18 cellular contexts compared by ENCODE assay signal in the genomic region with DNA sequence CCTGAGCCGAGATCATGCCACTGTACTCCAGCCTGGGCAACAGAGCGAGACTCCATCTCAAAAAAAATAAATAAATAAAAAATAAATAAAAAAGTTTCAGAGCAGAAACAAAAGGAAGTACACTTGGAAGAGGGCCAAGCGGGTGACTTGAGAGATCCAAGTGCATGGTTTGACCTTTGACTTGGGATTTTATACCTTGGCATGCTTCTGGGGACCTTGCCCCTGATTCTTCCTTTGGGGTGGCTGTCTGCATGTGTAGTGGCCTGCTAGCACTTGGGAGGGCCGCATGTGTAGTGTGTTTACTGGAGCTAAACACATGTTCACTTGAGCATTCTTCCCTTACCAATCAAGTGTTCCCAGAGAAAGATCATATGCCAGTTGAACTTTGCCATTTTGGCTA.
DNase-seq lines count a peak whose midpoint lies in the region; ATAC-seq, FAIRE-seq and TF ChIP-seq lines count a peak whose summit lies in the region.
"Had no signal": no experiment of that assay in that cellular context is flagged by ENCODE, and none has a peak within 500 bp of the region (broad histone marks: within the 10 kb centered on the region; RNA-seq: fewer than 3 reads in every experiment).

No MANE protein-coding gene starts in this region.

- intact Hi-C loops in K562 (cut with micrococcal nuclease) (no loop called here), mucosa of descending colon (cut with DNase I, micrococcal nuclease) (no loop called here), thyroid gland (cut with DNase I) (no loop called here), vagina (cut with DNase I) (no loop called here), Right ventricle myocardium inferior (cut with DNase I) (no loop called here)

- no peaks in the 10 kb centered on the region for H3K79me2 ChIP-seq in K562 (ENCODE audit: control insufficient read depth, insufficient read depth, low read length)

- no peak for FAIRE-seq in K562 (lab: Jason Lieb, UNC)
- FAIRE-seq: GM12891, GM18507 had no signal

- H3K27ac ChIP-seq in K562 (ENCODE audit: extremely low read depth, low read depth, low read length) (peak overlapping the region; percentile 27; the same call in 2 of the 3 replicates), thyroid gland (no peak overlapping the region), vagina (no peak overlapping the region)

- no peak overlapping the region for H3K9ac ChIP-seq in K562 (ENCODE audit: insufficient read depth in 1 of 2, low read depth in 2 of 2, low read length in 2 of 2)

- H3K4me2 ChIP-seq in K562 (ENCODE audit: insufficient read depth, low read length), result no peak overlapping the region
- H3K4me2 ChIP-seq: GM23338 had no signal

- TF ChIP-seq POLR2A in K562 (conservative IDR thresholded peaks at IDR 0.05) (no peak), thyroid gland (IDR thresholded peaks at IDR 0.05) (no peak), vagina (IDR thresholded peaks at IDR 0.05) (no peak)

- 83% methylated on average over 4 of the region's 4 CpGs for WGBS in K562 (ENCODE audit: insufficient coverage, low coverage, missing lambda C conversion rate)
- 63 to 71% methylated on average over 4 of the region's 4 CpGs for WGBS in thyroid gland, 2 donors

- no peaks in the 10 kb centered on the region for H3K36me3 ChIP-seq in K562 (ENCODE audit: control insufficient read depth, insufficient read depth, low read length)
- no peaks in the 10 kb centered on the region for H3K36me3 ChIP-seq in mucosa of descending colon (ENCODE audit: low read depth)
- H3K36me3 ChIP-seq in thyroid gland, result no peaks in the 10 kb centered on the region
- H3K36me3 ChIP-seq in vagina, result no peaks in the 10 kb centered on the region
- H3K36me3 ChIP-seq: HAP-1 had no signal

- H3K9me3 ChIP-seq in K562 (replicated peaks; ENCODE audit: control insufficient read depth, insufficient read depth, low read depth, low read length) (no peaks in the 10 kb centered on the region; the same call in 1 of the 2 replicates), mucosa of descending colon (no peaks in the 10 kb centered on the region), thyroid gland (no peaks in the 10 kb centered on the region), vagina (no peaks in the 10 kb centered on the region)
- H3K9me3 ChIP-seq: HAP-1 had no signal

- TF ChIP-seq CTCF in K562 (IDR thresholded peaks at IDR 0.05 in 2 of 3, conservative IDR thresholded peaks at IDR 0.05 in 1 of 3; ENCODE audit: insufficient read depth in 2 of 3, low read depth in 1 of 3, low read length in 3 of 3), result no peak
- TF ChIP-seq CTCF in mucosa of descending colon (IDR thresholded peaks at IDR 0.05), result no peak
- no peak for TF ChIP-seq CTCF in thyroid gland (IDR thresholded peaks at IDR 0.05)
- TF ChIP-seq CTCF in vagina (IDR thresholded peaks at IDR 0.05), result no peak

- in situ Hi-C loops in K562 (cut with MboI), result no loop called here

- no peaks in the 10 kb centered on the region for H3K27me3 ChIP-seq in K562 (ENCODE audit: control insufficient read depth in 2 of 2, insufficient read depth in 2 of 2, low read length in 2 of 2)
- no peaks in the 10 kb centered on the region for H3K27me3 ChIP-seq in thyroid gland
- H3K27me3 ChIP-seq in vagina, result no peaks in the 10 kb centered on the region

- H3K4me1 ChIP-seq in K562 (replicated peaks in 1 of 2; ENCODE audit: control insufficient read depth in 2 of 2, insufficient read depth in 2 of 2, low read length in 2 of 2) (peaks cover 28 to 44% of the 10 kb centered on the region in 2 experiments), mucosa of descending colon (ENCODE audit: low read depth) (no peaks in the 10 kb centered on the region), thyroid gland (peaks cover 12 to 13% of the 10 kb centered on the region in 2 donors), vagina (no peaks in the 10 kb centered on the region)
- H3K4me1 ChIP-seq: HAP-1 had no signal

- no peaks in the 10 kb centered on the region for H4K20me1 ChIP-seq in K562 (replicated peaks; ENCODE audit: control insufficient read depth, insufficient read depth, low read length)

- DNase-seq in K562 (ENCODE audit: extremely low read depth in 1 of 4, low spot score in 3 of 4), result no peak
- DNase-seq in mucosa of descending colon, result peak in 1 of 3 donors; percentile 60
- peak; percentile 27 to 29 for DNase-seq in thyroid gland
- no peak for DNase-seq in vagina (ENCODE audit: extremely low spot score in 2 of 2)
- DNase-seq in Right ventricle myocardium inferior (ENCODE audit: missing footprints), result no peak
- DNase-seq: C1 segment of cervical spinal cord; Calu3; CD4-positive, alpha-beta memory T cell; COR-L47; DMS53; DMS79 treated with DMSO at 0.1 percent for 48 hours; GF-D8; HFFc6 had no signal

- no TSS peak for BruUV-seq in K562 (replicated peaks; lab: Mats Ljungman, UMichigan)

- no peak for ATAC-seq in K562
- ATAC-seq in mucosa of descending colon, result peak; percentile 55
- ATAC-seq in Right ventricle myocardium inferior, result no peak
- ATAC-seq in HG03196 (IDR thresholded peaks at IDR 0.05; ENCODE audit: unreplicated experiment), result no peak
- ATAC-seq: GM23338 had no signal

- no peak overlapping the region for H3K4me3 ChIP-seq in K562
- no peak overlapping the region for H3K4me3 ChIP-seq in mucosa of descending colon
- no peak overlapping the region for H3K4me3 ChIP-seq in thyroid gland (replicated peaks in 1 of 3)
- no peak overlapping the region for H3K4me3 ChIP-seq in vagina
- H3K4me3 ChIP-seq: GM23338, HAP-1 had no signal

- POLR2A ChIA-PET in K562 (lab: Yijun Ruan, JAX), result interaction anchor here (1.0 kb wide), 1 partner anchor 18 kb away, joined by 3 read pairs; no protein-coding TSS in a partner anchor

- no peak for TF ChIP-seq RAD21 in K562 (CRISPR knock-in tag; conservative IDR thresholded peaks at IDR 0.05 in 1 of 2, IDR thresholded peaks at IDR 0.05 in 1 of 2)

- no peak for TF ChIP-seq EP300 in K562 (IDR thresholded peaks at IDR 0.05; ENCODE audit: low read length)

- CTCF ChIA-PET in K562 (lab: Yijun Ruan, JAX; ENCODE audit: low intra/inter-chr PET ratio), result no interaction called here

- no peaks in the 10 kb centered on the region for H3K9me1 ChIP-seq in K562 (ENCODE audit: control insufficient read depth, insufficient read depth, low read length)

- 0 out of 2 replicates have a peak overlapping the region, but pooled peaks have one; percentile 10 for H2AFZ ChIP-seq in K562 (ENCODE audit: low read depth, low read length)
- H2AFZ ChIP-seq: GM23338 had no signal

TF ChIP-seq in K562, 482 proteins besides CTCF, POLR2A, EP300 and RAD21:
- TF ChIP-seq, protein P1, sequence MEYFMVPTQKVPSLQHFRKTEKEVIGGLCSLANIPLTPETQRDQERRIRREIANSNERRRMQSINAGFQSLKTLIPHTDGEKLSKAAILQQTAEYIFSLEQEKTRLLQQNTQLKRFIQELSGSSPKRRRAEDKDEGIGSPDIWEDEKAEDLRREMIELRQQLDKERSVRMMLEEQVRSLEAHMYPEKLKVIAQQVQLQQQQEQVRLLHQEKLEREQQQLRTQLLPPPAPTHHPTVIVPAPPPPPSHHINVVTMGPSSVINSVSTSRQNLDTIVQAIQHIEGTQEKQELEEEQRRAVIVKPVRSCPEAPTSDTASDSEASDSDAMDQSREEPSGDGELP (CRISPR knock-in tag; IDR thresholded peaks at IDR 0.05; ENCODE audit: borderline replicate concordance), result 0 out of 2 replicates have a peak, but pooled peaks have one; percentile 7
- TF ChIP-seq NFIC (IDR thresholded peaks at IDR 0.05) (peak; percentile 77), ZNF592 (IDR thresholded peaks at IDR 0.05) (0 out of 2 replicates have a peak, but pooled peaks have one; percentile 26), ZNF133 (CRISPR knock-in tag; IDR thresholded peaks at IDR 0.05) (no peak), NR2C1 (IDR thresholded peaks at IDR 0.05) (peak; percentile 40; the same call in 1 of the 2 replicates), NR2C1 (tag; IDR thresholded peaks at IDR 0.05) (peak; percentile 41)

Comparison
In these comparisons a context has a peak if more than half of its experiments do, and no peak if none do; other contexts are left out.
1. DNase-seq: peak in thyroid gland (2 of 2); none in K562 (0 of 4), vagina (0 of 2) and Right ventricle myocardium inferior (single experiment).